In the genomic region with DNA sequence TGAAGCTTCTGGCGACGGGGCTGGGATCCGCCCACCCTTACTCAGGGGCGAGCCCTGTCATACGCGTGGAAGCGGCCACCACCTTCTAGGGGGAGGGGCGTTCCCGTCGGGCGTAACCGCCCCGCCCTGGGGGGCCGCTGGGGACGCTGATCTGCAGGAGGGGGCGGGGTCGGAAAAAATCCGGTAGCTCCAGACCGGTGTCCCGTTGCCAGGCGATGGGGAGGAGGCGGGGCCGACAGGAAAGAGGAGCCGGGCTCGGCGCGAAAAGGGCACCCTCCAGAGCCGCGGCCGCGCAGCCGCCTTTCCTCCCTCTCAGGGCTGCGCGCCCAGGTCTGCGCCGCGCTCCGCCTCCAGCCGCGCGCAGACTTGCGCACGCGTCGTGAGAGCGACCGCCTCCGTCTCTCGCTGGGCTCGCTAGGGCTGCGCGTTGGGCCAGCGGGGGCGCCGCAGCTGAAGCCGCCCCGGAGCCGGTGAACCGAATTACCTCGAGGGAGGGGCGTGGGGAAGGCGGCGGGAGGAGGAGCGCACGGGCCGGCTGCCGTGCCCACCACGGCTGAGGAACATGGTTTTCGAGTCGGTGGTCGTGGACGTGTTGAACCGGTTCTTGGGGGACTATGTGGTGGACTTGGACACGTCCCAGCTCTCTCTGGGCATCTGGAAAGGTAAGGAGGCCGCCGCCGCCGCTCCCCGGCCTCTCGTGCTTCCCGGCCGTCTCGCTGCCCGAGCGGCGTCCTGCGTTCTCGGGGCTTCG, we compare ENCODE assay signal across 8 cellular contexts. TPM values are rescaled to one million over a fixed set of nuclear protein-coding genes. Genes with fewer than 3 reads are reported as not detected.
DNase-seq lines count a peak whose midpoint lies in the region; ATAC-seq and TF ChIP-seq lines count a peak whose summit lies in the region.

A gene (plus strand): TSS at position 392 of the 751 bp plus-strand sequence. CDS start 171 bp downstream, at position 563.

- peak within 1 kb of the TSS; percentile 97 for H3K4me3 ChIP-seq in AG09309 (ENCODE audit: control insufficient read depth, low read depth, low read length)

- H3K9me3 Mint-ChIP-seq in WTC11, result no peaks in the 10 kb centered on the region

- peaks cover 7% of the 10 kb centered on the region for H3K27me3 Mint-ChIP-seq in WTC11 (ENCODE audit: low read depth)

- H3K27ac ChIP-seq in caudate nucleus (ENCODE audit: low read depth, low read length), result peak within 1 kb of the TSS; percentile 36

- H3K4me1 Mint-ChIP-seq in WTC11, result peaks cover 27% of the 10 kb centered on the region

- CTCF ChIA-PET in WTC11 (lab: Charles Lee), result interaction anchor here (0.6 to 3.2 kb wide), 11 partner anchors 10 to 421 kb away, joined by 3 to 52 read pairs (median 4); no protein-coding TSS in a partner anchor

- DNase-seq in AG09309 (ENCODE audit: low read depth) (peak; percentile 43), NCI-H2227 treated with DMSO at 0.1 percent for 48 hours (lab: John Stamatoyannopoulos, UW) (peak; percentile 93), WTC11 (ENCODE audit: low spot score) (peak; percentile 99), caudate nucleus (lab: John Stamatoyannopoulos, UW) (peak in 57 of 61 donors; percentile 26 to 86 (median 68)), iris pigment epithelial cell (ENCODE audit: low read depth) (peak; percentile 94)
- peak; percentile 88 to 95 (median 91) for DNase-seq in stimulated activated CD4-positive, alpha-beta T cell treated with anti-CD3 and anti-CD28 coated beads, Interleukin-12 subunit alpha, Interleukin-12 subunit beta, amount 100 ng/mL, for 48 hours (ENCODE audit: low read depth in 2 of 3, low spot score in 1 of 3)

- H3K36me3 Mint-ChIP-seq in WTC11, result no peaks in the 10 kb centered on the region

- H3K27ac Mint-ChIP-seq in WTC11, result peak within 1 kb of the TSS; percentile 87

- ATAC-seq in GM18909 (IDR thresholded peaks at IDR 0.05; ENCODE audit: poor library complexity, unreplicated experiment) (peak; percentile 83), HG03175 (IDR thresholded peaks at IDR 0.05; ENCODE audit: unreplicated experiment) (peak; percentile 89), WTC11 (peak; percentile 92)

- TF ChIP-seq CTCF in AG09309 (IDR thresholded peaks at IDR 0.05; ENCODE audit: control insufficient read depth, insufficient read depth, low read depth, low read length, missing control alignments), result peak; percentile 20
- no peak for TF ChIP-seq CTCF in WTC11 (IDR thresholded peaks at IDR 0.05)

- H3K4me3 Mint-ChIP-seq in WTC11, result peak within 1 kb of the TSS; percentile 93

- POLR2A ChIA-PET in WTC11 (lab: Charles Lee), result interaction anchor here (0.5 to 1.0 kb wide), 4 partner anchors 10 to 163 kb away, joined by 3 to 4 read pairs (median 3); no protein-coding TSS in a partner anchor

TF ChIP-seq in WTC11, 78 proteins besides CTCF, POLR2A, EP300 and RAD21 (continues in another document):
- TF ChIP-seq, protein P1, sequence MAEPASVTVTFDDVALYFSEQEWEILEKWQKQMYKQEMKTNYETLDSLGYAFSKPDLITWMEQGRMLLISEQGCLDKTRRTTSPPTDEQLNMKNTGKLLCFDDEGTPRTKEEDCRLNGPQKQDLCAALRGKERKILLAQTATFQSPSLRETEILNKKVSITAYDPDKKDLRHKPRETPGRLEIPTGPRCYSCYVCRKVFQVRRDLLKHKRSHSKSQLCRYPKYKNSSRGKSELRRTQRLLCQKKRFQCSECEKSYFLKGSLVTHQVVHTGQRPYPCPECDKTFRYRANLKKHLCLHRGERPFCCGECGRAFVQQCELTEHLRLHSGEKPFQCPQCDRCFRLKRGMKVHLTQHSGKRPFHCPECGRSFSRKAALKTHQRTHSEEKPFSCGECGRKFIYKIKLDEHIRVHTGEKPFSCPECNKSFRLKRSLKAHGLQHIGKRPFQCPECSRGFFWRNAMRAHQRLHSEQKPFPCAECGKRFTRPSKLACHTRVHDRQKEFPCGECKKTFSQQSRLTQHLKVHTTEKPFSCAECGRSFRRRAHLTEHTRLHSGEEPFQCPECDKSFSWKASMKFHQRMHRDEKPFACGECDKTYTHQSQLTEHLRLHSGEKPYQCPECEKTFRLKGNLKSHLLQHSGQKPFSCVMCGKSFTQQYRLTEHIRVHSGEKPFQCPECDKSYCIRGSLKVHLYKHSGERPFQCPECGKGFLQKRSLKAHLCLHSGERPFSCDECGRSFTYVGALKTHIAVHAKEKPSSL (CRISPR knock-in tag; conservative IDR thresholded peaks at IDR 0.05), result no peak
- TF ChIP-seq RELA (CRISPR knock-in tag; IDR thresholded peaks at IDR 0.05; ENCODE audit: borderline replicate concordance) (0 out of 2 replicates have a peak, but pooled peaks have one; percentile 26), EMX1 (CRISPR knock-in tag; IDR thresholded peaks at IDR 0.05) (no peak), IRF2 (CRISPR knock-in tag; IDR thresholded peaks at IDR 0.05; ENCODE audit: borderline replicate concordance, low read depth) (no peak; the same call in 1 of the 2 replicates), ETV6 (CRISPR knock-in tag; IDR thresholded peaks at IDR 0.05) (peak; percentile 89), KAT7 (CRISPR knock-in tag; IDR thresholded peaks at IDR 0.05; ENCODE audit: borderline replicate concordance) (peak; percentile 96; the same call in 1 of the 2 replicates), ZNF232 (CRISPR knock-in tag; IDR thresholded peaks at IDR 0.05) (peak; percentile 36; the same call in 1 of the 2 replicates), FOXP1 (CRISPR knock-in tag; IDR thresholded peaks at IDR 0.05; ENCODE audit: borderline replicate concordance) (peak; percentile 83; the same call in 1 of the 2 replicates)
- TF ChIP-seq, protein P2, sequence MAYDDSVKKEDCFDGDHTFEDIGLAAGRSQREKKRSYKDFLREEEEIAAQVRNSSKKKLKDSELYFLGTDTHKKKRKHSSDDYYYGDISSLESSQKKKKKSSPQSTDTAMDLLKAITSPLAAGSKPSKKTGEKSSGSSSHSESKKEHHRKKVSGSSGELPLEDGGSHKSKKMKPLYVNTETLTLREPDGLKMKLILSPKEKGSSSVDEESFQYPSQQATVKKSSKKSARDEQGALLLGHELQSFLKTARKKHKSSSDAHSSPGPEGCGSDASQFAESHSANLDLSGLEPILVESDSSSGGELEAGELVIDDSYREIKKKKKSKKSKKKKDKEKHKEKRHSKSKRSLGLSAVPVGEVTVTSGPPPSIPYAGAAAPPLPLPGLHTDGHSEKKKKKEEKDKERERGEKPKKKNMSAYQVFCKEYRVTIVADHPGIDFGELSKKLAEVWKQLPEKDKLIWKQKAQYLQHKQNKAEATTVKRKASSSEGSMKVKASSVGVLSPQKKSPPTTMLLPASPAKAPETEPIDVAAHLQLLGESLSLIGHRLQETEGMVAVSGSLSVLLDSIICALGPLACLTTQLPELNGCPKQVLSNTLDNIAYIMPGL (CRISPR knock-in tag; IDR thresholded peaks at IDR 0.05), result peak; percentile 92
- TF ChIP-seq, protein P3, sequence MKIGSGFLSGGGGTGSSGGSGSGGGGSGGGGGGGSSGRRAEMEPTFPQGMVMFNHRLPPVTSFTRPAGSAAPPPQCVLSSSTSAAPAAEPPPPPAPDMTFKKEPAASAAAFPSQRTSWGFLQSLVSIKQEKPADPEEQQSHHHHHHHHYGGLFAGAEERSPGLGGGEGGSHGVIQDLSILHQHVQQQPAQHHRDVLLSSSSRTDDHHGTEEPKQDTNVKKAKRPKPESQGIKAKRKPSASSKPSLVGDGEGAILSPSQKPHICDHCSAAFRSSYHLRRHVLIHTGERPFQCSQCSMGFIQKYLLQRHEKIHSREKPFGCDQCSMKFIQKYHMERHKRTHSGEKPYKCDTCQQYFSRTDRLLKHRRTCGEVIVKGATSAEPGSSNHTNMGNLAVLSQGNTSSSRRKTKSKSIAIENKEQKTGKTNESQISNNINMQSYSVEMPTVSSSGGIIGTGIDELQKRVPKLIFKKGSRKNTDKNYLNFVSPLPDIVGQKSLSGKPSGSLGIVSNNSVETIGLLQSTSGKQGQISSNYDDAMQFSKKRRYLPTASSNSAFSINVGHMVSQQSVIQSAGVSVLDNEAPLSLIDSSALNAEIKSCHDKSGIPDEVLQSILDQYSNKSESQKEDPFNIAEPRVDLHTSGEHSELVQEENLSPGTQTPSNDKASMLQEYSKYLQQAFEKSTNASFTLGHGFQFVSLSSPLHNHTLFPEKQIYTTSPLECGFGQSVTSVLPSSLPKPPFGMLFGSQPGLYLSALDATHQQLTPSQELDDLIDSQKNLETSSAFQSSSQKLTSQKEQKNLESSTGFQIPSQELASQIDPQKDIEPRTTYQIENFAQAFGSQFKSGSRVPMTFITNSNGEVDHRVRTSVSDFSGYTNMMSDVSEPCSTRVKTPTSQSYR (CRISPR knock-in tag; IDR thresholded peaks at IDR 0.05), result no peak
- TF ChIP-seq, protein P4, sequence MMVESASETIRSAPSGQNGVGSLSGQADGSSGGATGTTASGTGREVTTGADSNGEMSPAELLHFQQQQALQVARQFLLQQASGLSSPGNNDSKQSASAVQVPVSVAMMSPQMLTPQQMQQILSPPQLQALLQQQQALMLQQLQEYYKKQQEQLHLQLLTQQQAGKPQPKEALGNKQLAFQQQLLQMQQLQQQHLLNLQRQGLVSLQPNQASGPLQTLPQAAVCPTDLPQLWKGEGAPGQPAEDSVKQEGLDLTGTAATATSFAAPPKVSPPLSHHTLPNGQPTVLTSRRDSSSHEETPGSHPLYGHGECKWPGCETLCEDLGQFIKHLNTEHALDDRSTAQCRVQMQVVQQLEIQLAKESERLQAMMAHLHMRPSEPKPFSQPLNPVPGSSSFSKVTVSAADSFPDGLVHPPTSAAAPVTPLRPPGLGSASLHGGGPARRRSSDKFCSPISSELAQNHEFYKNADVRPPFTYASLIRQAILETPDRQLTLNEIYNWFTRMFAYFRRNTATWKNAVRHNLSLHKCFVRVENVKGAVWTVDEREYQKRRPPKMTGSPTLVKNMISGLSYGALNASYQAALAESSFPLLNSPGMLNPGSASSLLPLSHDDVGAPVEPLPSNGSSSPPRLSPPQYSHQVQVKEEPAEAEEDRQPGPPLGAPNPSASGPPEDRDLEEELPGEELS (CRISPR knock-in tag; IDR thresholded peaks at IDR 0.05), result peak; percentile 75; the same call in 1 of the 2 replicates
- TF ChIP-seq, protein P5, sequence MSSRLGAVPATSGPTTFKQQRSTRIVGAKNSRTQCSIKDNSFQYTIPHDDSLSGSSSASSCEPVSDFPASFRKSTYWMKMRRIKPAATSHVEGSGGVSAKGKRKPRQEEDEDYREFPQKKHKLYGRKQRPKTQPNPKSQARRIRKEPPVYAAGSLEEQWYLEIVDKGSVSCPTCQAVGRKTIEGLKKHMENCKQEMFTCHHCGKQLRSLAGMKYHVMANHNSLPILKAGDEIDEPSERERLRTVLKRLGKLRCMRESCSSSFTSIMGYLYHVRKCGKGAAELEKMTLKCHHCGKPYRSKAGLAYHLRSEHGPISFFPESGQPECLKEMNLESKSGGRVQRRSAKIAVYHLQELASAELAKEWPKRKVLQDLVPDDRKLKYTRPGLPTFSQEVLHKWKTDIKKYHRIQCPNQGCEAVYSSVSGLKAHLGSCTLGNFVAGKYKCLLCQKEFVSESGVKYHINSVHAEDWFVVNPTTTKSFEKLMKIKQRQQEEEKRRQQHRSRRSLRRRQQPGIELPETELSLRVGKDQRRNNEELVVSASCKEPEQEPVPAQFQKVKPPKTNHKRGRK (CRISPR knock-in tag; IDR thresholded peaks at IDR 0.05; ENCODE audit: borderline replicate concordance), result no peak

RNA-seq across cellular contexts. Expression of the gene that starts here (rescaled TPM):
- 25.5 to 31.5 TPM (median 28.0 TPM) in 3 replicates for total RNA-seq in WTC11 (2021)

Comparison
In these comparisons a context has a peak if more than half of its experiments do, and no peak if none do; other contexts are left out.
1. Peak in every context shown above with its lines: DNase-seq, ATAC-seq, H3K4me3 ChIP-seq and H3K27ac ChIP-seq.
2. DNase-seq: peak in every context shown above with its lines; median percentile 99 in WTC11; 94 in iris pigment epithelial cell; 93 in NCI-H2227 treated with DMSO at 0.1 percent for 48 hours; 91 in stimulated activated CD4-positive, alpha-beta T cell treated with anti-CD3 and anti-CD28 coated beads, Interleukin-12 subunit alpha, Interleukin-12 subunit beta, amount 100 ng/mL, for 48 hours; 68 in caudate nucleus; 43 in AG09309.